Comparison of ENCODE assay signal across 1 cellular context in the genomic region with DNA sequence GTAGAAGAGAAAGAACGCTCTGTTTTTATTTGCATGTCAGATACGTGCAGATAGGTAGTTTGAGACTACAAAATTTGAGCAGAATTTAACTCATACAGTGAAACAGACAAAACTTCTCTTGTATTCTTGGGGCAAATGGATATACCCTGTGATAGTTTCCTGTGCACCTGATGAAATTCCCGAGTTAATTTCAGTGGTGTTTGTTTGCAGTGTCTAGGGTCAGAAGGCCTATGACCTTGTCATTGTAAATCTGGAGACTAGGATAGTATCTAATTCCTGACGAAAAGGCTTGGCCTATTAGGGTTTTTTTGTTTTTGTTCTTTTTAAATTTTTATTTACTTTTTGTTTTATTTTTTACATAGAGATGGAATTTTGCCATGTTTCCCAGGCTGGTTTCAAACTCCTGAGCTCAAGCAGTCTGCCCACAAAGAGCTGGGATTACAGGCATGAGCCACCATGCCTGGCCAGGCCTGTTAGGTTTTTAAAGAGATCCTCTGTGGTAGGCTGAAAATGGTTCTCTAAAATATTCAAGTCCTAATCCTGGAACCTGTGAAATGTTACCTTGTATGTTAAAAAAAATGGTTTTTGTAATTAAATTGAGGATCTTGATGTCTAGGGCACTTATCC.
TF ChIP-seq lines count a peak whose summit lies in the region.

No MANE protein-coding gene starts in this region.

TF ChIP-seq in liver, 16 proteins besides CTCF, POLR2A, EP300 and RAD21 (continued from another document):
- TF ChIP-seq, protein P1, sequence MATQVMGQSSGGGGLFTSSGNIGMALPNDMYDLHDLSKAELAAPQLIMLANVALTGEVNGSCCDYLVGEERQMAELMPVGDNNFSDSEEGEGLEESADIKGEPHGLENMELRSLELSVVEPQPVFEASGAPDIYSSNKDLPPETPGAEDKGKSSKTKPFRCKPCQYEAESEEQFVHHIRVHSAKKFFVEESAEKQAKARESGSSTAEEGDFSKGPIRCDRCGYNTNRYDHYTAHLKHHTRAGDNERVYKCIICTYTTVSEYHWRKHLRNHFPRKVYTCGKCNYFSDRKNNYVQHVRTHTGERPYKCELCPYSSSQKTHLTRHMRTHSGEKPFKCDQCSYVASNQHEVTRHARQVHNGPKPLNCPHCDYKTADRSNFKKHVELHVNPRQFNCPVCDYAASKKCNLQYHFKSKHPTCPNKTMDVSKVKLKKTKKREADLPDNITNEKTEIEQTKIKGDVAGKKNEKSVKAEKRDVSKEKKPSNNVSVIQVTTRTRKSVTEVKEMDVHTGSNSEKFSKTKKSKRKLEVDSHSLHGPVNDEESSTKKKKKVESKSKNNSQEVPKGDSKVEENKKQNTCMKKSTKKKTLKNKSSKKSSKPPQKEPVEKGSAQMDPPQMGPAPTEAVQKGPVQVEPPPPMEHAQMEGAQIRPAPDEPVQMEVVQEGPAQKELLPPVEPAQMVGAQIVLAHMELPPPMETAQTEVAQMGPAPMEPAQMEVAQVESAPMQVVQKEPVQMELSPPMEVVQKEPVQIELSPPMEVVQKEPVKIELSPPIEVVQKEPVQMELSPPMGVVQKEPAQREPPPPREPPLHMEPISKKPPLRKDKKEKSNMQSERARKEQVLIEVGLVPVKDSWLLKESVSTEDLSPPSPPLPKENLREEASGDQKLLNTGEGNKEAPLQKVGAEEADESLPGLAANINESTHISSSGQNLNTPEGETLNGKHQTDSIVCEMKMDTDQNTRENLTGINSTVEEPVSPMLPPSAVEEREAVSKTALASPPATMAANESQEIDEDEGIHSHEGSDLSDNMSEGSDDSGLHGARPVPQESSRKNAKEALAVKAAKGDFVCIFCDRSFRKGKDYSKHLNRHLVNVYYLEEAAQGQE (IDR thresholded peaks at IDR 0.05) = no peak
